In the genomic region with DNA sequence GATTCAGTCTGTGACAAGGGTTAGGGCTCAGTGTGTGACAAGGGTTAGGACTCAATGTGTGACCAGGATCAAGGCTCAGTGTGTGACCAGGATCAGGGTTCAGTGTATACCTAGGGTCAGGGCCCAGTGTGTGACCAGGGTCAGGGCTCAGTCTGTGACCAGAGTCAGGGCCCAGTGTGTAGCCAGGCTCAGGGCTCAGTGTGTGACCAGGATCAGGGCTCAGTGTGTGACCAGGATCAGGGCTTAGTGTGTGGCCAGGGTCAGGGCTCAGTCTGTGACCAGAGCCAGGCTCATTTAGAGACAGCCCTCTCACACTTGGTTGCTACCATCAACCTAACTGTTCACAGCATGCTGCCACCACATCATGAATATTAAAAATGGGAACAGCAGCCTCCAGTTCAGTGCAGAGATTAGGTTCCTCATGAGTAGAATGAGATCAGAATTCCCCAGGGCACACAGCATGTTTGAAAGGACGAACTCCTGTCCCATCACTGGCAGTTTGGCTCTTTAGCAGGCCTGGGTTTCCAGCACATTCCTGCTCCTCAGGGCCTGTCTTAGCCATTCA, we compare ENCODE assay signal across 8 cellular contexts. TPM values are rescaled to one million over a fixed set of nuclear protein-coding genes. Genes with fewer than 3 reads are reported as not detected.
DNase-seq lines count a peak whose midpoint lies in the region; ATAC-seq, FAIRE-seq and TF ChIP-seq lines count a peak whose summit lies in the region.

No MANE protein-coding gene starts in this region.

- no peaks in the 10 kb centered on the region for H3K36me3 ChIP-seq in Peyer's patch

- no peak for FAIRE-seq in RCC 7860 (lab: Jason Lieb, UNC)

- intact Hi-C loops in sciatic nerve (cut with DNase I) = no loop called here

- no peak for TF ChIP-seq POLR2A in Peyer's patch (IDR thresholded peaks at IDR 0.05)

- H3K4me3 ChIP-seq in Peyer's patch (no peak overlapping the region), fibroblast of pulmonary artery (replicated peaks; ENCODE audit: low read depth, low read length) (no peak overlapping the region)

- ATAC-seq in sciatic nerve = peak; percentile 12
- no peak for ATAC-seq in HG02970 (IDR thresholded peaks at IDR 0.05; ENCODE audit: low FRiP score, unreplicated experiment)

- H3K4me1 ChIP-seq in Peyer's patch = peaks cover 3 to 19% (median 11%) of the 10 kb centered on the region in 4 donors

- no peaks in the 10 kb centered on the region for H3K9me3 ChIP-seq in Peyer's patch

- peak overlapping the region; percentile 7 to 93 (median 62) for H3K27ac ChIP-seq in Peyer's patch

- DNase-seq in DMS 273 (lab: John Stamatoyannopoulos, UW; ENCODE audit: unreplicated experiment) (peak; percentile 85), Peyer's patch (peak in 1 of 3 donors; percentile 35), fibroblast of pulmonary artery (ENCODE audit: low read depth) (peak; percentile 27), sciatic nerve (ENCODE audit: low spot score) (no peak), NOMO-1 treated with DMSO at 0.1 percent for 48 hours (lab: John Stamatoyannopoulos, UW; ENCODE audit: unreplicated experiment) (no peak), RCC 7860 (ENCODE audit: low spot score) (no peak), COR-L47 (lab: John Stamatoyannopoulos, UW) (no peak)

- TF ChIP-seq CTCF in Peyer's patch (IDR thresholded peaks at IDR 0.05) (no peak), fibroblast of pulmonary artery (IDR thresholded peaks at IDR 0.05; ENCODE audit: low read length, missing control alignments) (no peak)

- no peaks in the 10 kb centered on the region for H3K27me3 ChIP-seq in Peyer's patch

RNA-seq across cellular contexts. Expression of a gene that starts 24.3 kb away (rescaled TPM):
- 1 to 10 TPM; 1.8 to 8.3 (median 5.4) TPM for total RNA-seq in Peyer's patch
- total RNA-seq in sciatic nerve = 16.6 TPM

RNA-seq across cellular contexts. Expression of a gene that starts 41.5 kb away (rescaled TPM):
- total RNA-seq in Peyer's patch (10 to 100 TPM in 3 of 4 donors, not detected in 1; 10.9 to 24.5 (median 13.5) TPM), sciatic nerve (15.2 TPM)

RNA-seq across cellular contexts. Expression of a gene that starts 44.0 kb away (rescaled TPM):
- total RNA-seq in Peyer's patch (100 to 1,000 TPM in 1 of 4 donors, 10 to 100 TPM in 3; 52.4 to 116 (median 82.9) TPM), sciatic nerve (86.6 TPM)

Comparison
In these comparisons a context has a peak if more than half of its experiments do, and no peak if none do; other contexts are left out.
1. DNase-seq: peak in DMS 273 (single experiment) and fibroblast of pulmonary artery (single experiment); none in sciatic nerve (single experiment), NOMO-1 treated with DMSO at 0.1 percent for 48 hours (single experiment), RCC 7860 (single experiment) and COR-L47 (single experiment).